8 cellular contexts compared by ENCODE assay signal in genomic region chr17:28494445-28495188, GRCh38. TPM values are rescaled to one million over a fixed set of nuclear protein-coding genes. Genes with fewer than 3 reads are reported as not detected.
A peak's percentile ranks its signal among the peaks of the same experiment; 100 is the strongest.
DNase-seq lines count a peak whose midpoint lies in the region; ATAC-seq, FAIRE-seq and TF ChIP-seq lines count a peak whose summit lies in the region.

No MANE protein-coding gene starts in this region.

- H4K91ac ChIP-seq in mesenchymal stem cell (ENCODE audit: low read length) = peak overlapping the region; percentile 29

- H3K4me1 ChIP-seq in mesenchymal stem cell (ENCODE audit: control insufficient read depth, insufficient read depth, low read depth, low read length) = peaks cover 10% of the 10 kb centered on the region

- H3K4ac ChIP-seq in mesenchymal stem cell (ENCODE audit: low read depth in 1 of 2, low read length in 2 of 2) = no peak overlapping the region

- no peak overlapping the region for H3K23ac ChIP-seq in mesenchymal stem cell (ENCODE audit: low read length in 2 of 2)

- CTCF ChIA-PET in activated CD8-positive, alpha-beta T cell treated with anti-CD3 and anti-CD28 coated beads for 36 hours (lab: Charles Lee) = interaction anchor here (0.8 to 3.5 kb wide), 16 partner anchors 8 to 152 kb away, joined by 3 to 13 read pairs (median 5); partner anchors contain the start of gene FOXN1

- H2AK5ac ChIP-seq in mesenchymal stem cell (ENCODE audit: low read length, severe bottlenecking) = no peak overlapping the region

- H3K9me3 ChIP-seq in mesenchymal stem cell (ENCODE audit: control insufficient read depth, low read length) = no peaks in the 10 kb centered on the region

- H3K27ac Mint-ChIP-seq in activated CD8-positive, alpha-beta T cell treated with anti-CD3 and anti-CD28 coated beads for 36 hours = no peak overlapping the region

- DNase-seq in D721Med (ENCODE audit: insufficient read length, low spot score) (peak; percentile 96), NCI-H69 (lab: John Stamatoyannopoulos, UW) (peak; percentile 77), mesenchymal stem cell (peak; percentile 63)
- peak; percentile 84 for DNase-seq in activated CD8-positive, alpha-beta T cell treated with anti-CD3 and anti-CD28 coated beads for 36 hours
- peak; percentile 63 for DNase-seq in effector CD8-positive, alpha-beta T cell (lab: John Stamatoyannopoulos, UW)
- peak; percentile 66 to 72 for DNase-seq in stimulated activated CD8-positive, alpha-beta memory T cell treated with anti-CD3 and anti-CD28 coated beads, Interleukin-2, amount 100 ng/mL, for 48 hours (ENCODE audit: low read depth in 2 of 2)

- no peak for FAIRE-seq in D721Med (lab: Jason Lieb, UNC)

- POLR2A ChIA-PET in activated CD8-positive, alpha-beta T cell treated with anti-CD3 and anti-CD28 coated beads for 36 hours (lab: Charles Lee) = interaction anchor here (0.7 to 1.3 kb wide), 2 partner anchors 151 to 490 kb away, joined by 3 read pairs; partner anchors contain the start of gene BLTP2

- no peaks in the 10 kb centered on the region for H3K79me1 ChIP-seq in mesenchymal stem cell (replicated peaks; ENCODE audit: low read length, poor library complexity, severe bottlenecking)

- peak; percentile 99 for TF ChIP-seq CTCF in D721Med (IDR thresholded peaks at IDR 0.05; ENCODE audit: insufficient read depth, missing control alignments)
- peak; percentile 83 for TF ChIP-seq CTCF in activated CD8-positive, alpha-beta T cell treated with anti-CD3 and anti-CD28 coated beads for 36 hours (IDR thresholded peaks at IDR 0.05)

- ATAC-seq in HG02642 (IDR thresholded peaks at IDR 0.05; ENCODE audit: poor library complexity, unreplicated experiment) (peak; percentile 63), HG03196 (IDR thresholded peaks at IDR 0.05; ENCODE audit: unreplicated experiment) (no peak)
- ATAC-seq in activated CD8-positive, alpha-beta T cell treated with anti-CD3 and anti-CD28 coated beads for 36 hours = peak; percentile 96

- peak overlapping the region in 1 of 2 experiments; percentile 33 for H2BK12ac ChIP-seq in mesenchymal stem cell (ENCODE audit: low read length in 2 of 2)

- intact Hi-C loops in activated CD8-positive, alpha-beta T cell treated with anti-CD3 and anti-CD28 coated beads for 36 hours (cut with micrococcal nuclease) = loop anchor here (1.0 to 5.0 kb wide), 2 partner anchors 46 to 118 kb away; partner anchors contain the start of gene RSKR

- H3K27me3 Mint-ChIP-seq in activated CD8-positive, alpha-beta T cell treated with anti-CD3 and anti-CD28 coated beads for 36 hours = peaks cover 2% of the 10 kb centered on the region

- H2BK5ac ChIP-seq in mesenchymal stem cell (ENCODE audit: low read depth, low read length, poor library complexity, severe bottlenecking) = no peak overlapping the region

- H3K18ac ChIP-seq in mesenchymal stem cell (ENCODE audit: low read depth in 1 of 2, low read length in 2 of 2) = no peak overlapping the region

- H3K27ac ChIP-seq in mesenchymal stem cell (ENCODE audit: low read length, poor library complexity, severe bottlenecking) = no peak overlapping the region

- H4K8ac ChIP-seq in mesenchymal stem cell (ENCODE audit: low read length) = no peak overlapping the region

- no peak overlapping the region for H2AFZ ChIP-seq in mesenchymal stem cell (ENCODE audit: low read depth, low read length)

- H3K4me1 Mint-ChIP-seq in activated CD8-positive, alpha-beta T cell treated with anti-CD3 and anti-CD28 coated beads for 36 hours (ENCODE audit: low read depth) = no peaks in the 10 kb centered on the region

- 44% methylated on average over 15 of the region's 15 CpGs for WGBS in mesenchymal stem cell

- no peak overlapping the region for H3K4me3 ChIP-seq in mesenchymal stem cell (ENCODE audit: insufficient read depth in 1 of 2, low read depth in 1 of 2, low read length in 2 of 2)

- no peak overlapping the region for H3K4me3 Mint-ChIP-seq in activated CD8-positive, alpha-beta T cell treated with anti-CD3 and anti-CD28 coated beads for 36 hours

- H3K36me3 ChIP-seq in mesenchymal stem cell (ENCODE audit: control insufficient read depth in 1 of 2, insufficient read depth in 2 of 2, low read depth in 1 of 2, low read length in 2 of 2) = peaks cover 0 to 3% of the 10 kb centered on the region in 2 experiments

- no peaks in the 10 kb centered on the region for H3K9me3 Mint-ChIP-seq in activated CD8-positive, alpha-beta T cell treated with anti-CD3 and anti-CD28 coated beads for 36 hours

- no peak overlapping the region for H2BK120ac ChIP-seq in mesenchymal stem cell (ENCODE audit: low read depth, low read length)

- H3K27me3 ChIP-seq in mesenchymal stem cell (ENCODE audit: control insufficient read depth in 1 of 2, insufficient read depth in 1 of 2, low read length in 2 of 2) = peaks cover 50 to 55% of the 10 kb centered on the region in 2 experiments

- H2BK15ac ChIP-seq in mesenchymal stem cell (ENCODE audit: low read depth, poor library complexity, severe bottlenecking) = no peak overlapping the region

- H3K4me2 ChIP-seq in mesenchymal stem cell (ENCODE audit: low read length, poor library complexity, severe bottlenecking) = no peak overlapping the region

- no peaks in the 10 kb centered on the region for H3K36me3 Mint-ChIP-seq in activated CD8-positive, alpha-beta T cell treated with anti-CD3 and anti-CD28 coated beads for 36 hours (ENCODE audit: low read depth)

- H3K9ac ChIP-seq in mesenchymal stem cell (ENCODE audit: low read length) = no peak overlapping the region

- no peak overlapping the region for H3K14ac ChIP-seq in mesenchymal stem cell (ENCODE audit: low read length in 2 of 2)

RNA-seq across cellular contexts. Expression of gene FOXN1, which starts 11.5 kb away (rescaled TPM):
- total RNA-seq in activated CD8-positive, alpha-beta T cell treated with anti-CD3 and anti-CD28 coated beads for 36 hours = not detected
- not detected for polyA plus RNA-seq in mesenchymal stem cell (2013, experiment 1 of 2)
- not detected for polyA plus RNA-seq in mesenchymal stem cell (2013, experiment 2 of 2)

RNA-seq across cellular contexts. Expression of gene SLC13A2, which starts 21.2 kb away (rescaled TPM):
- not detected for total RNA-seq in activated CD8-positive, alpha-beta T cell treated with anti-CD3 and anti-CD28 coated beads for 36 hours
- polyA plus RNA-seq in mesenchymal stem cell (2013, experiment 1 of 2) = not detected
- polyA plus RNA-seq in mesenchymal stem cell (2013, experiment 2 of 2) = not detected

RNA-seq across cellular contexts. Expression of gene UNC119, which starts 57.8 kb away (rescaled TPM):
- total RNA-seq in activated CD8-positive, alpha-beta T cell treated with anti-CD3 and anti-CD28 coated beads for 36 hours = 10 to 100 TPM; 43.6 to 44.8 TPM
- 36.8 TPM for polyA plus RNA-seq in mesenchymal stem cell (2013, experiment 1 of 2)
- 34.3 TPM for polyA plus RNA-seq in mesenchymal stem cell (2013, experiment 2 of 2)
